In the genomic region with DNA sequence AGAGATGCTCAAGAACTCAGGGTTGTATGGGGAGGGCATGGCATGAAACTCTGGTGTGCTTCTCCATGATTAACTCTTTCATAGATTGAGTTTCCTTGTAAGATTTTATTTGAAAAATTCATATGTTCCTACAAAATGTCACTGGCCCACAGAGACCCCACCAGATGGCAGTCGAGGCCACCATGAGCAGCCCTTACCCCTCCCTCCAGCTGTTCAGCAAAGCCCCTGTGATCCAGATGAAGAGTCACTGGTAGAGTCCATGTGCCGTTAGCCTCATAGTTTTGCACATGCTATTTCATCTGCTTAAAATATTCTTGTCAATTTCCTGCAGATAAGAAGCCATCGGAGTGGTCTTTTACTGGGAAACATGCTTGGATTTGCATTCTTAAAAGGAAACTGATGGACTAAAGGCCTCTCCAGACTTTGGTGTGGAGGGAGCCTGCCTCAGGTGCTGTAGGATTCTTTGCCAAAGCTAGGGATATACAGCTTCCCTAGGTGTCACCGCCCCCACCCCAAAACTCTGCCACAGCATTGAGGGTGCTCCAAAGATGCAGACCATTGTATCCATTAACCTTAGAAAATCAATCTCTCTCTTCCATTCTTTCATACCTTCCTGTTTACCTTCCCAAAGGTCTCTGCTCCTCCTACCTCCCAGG, we compare ENCODE assay signal across 9 cellular contexts. TPM values are rescaled to one million over a fixed set of nuclear protein-coding genes. Genes with fewer than 3 reads are reported as not detected.
DNase-seq lines count a peak whose midpoint lies in the region; ATAC-seq and TF ChIP-seq lines count a peak whose summit lies in the region.
"Had no signal": no experiment of that assay in that cellular context is flagged by ENCODE, and none has a peak within 500 bp of the region (broad histone marks: within the 10 kb centered on the region; RNA-seq: fewer than 3 reads in every experiment).

No MANE protein-coding gene starts in this region.

- no peak overlapping the region for H3K4me2 ChIP-seq in Karpas-422 (ENCODE audit: low read depth, low read length, poor library complexity, severe bottlenecking)

- H3K9me2 ChIP-seq in Karpas-422 (replicated peaks; ENCODE audit: insufficient read depth, low read length), result no peaks in the 10 kb centered on the region

- H3K4me1 ChIP-seq in Karpas-422 (ENCODE audit: low read length), result no peaks in the 10 kb centered on the region
- H3K4me1 ChIP-seq in colonic mucosa, result no peaks in the 10 kb centered on the region
- H3K4me1 ChIP-seq: uterus had no signal

- WGBS in lower leg skin, 2 donors, result 42 to 47% methylated on average over 4 of the region's 4 CpGs

- H2AFZ ChIP-seq in Karpas-422 (ENCODE audit: low read length), result no peak overlapping the region

- H3K27me3 ChIP-seq in Karpas-422 (ENCODE audit: low read length) (no peaks in the 10 kb centered on the region), colonic mucosa (no peaks in the 10 kb centered on the region)
- H3K27me3 ChIP-seq: uterus had no signal

- no peak overlapping the region for H3K27ac Mint-ChIP-seq in activated T-helper 2 cell treated with anti-CD3 and anti-CD28 coated beads, Interferon-gamma antibody, Interleukin-2, Interleukin-4, amounts not matched to agents 10 μg/mL and 5 μg/mL and 100 μg/mL, durations not matched to agents 14 hours and 24 hours and 36 hours

- H3K4me3 Mint-ChIP-seq in activated T-helper 2 cell treated with anti-CD3 and anti-CD28 coated beads, Interferon-gamma antibody, Interleukin-2, Interleukin-4, amounts not matched to agents 10 μg/mL and 5 μg/mL and 100 μg/mL, durations not matched to agents 14 hours and 24 hours and 36 hours (ENCODE audit: low read depth), result no peak overlapping the region

- H3K9ac ChIP-seq in Karpas-422 (ENCODE audit: low read length) (no peak overlapping the region), colonic mucosa (ENCODE audit: low read depth in 2 of 2, low read length in 2 of 2) (no peak overlapping the region)

- no peaks in the 10 kb centered on the region for H3K36me3 Mint-ChIP-seq in activated T-helper 2 cell treated with anti-CD3 and anti-CD28 coated beads, Interferon-gamma antibody, Interleukin-2, Interleukin-4, amounts not matched to agents 10 μg/mL and 5 μg/mL and 100 μg/mL, durations not matched to agents 14 hours and 24 hours and 36 hours (ENCODE audit: low read depth)

- peak; percentile 70 for TF ChIP-seq CTCF in astrocyte of the cerebellum (IDR thresholded peaks at IDR 0.05; ENCODE audit: low read depth, low read length, missing control alignments)
- TF ChIP-seq CTCF in lower leg skin (IDR thresholded peaks at IDR 0.05), result no peak
- TF ChIP-seq CTCF in colonic mucosa (IDR thresholded peaks at IDR 0.05), result no peak

- TF ChIP-seq POLR2A in lower leg skin (IDR thresholded peaks at IDR 0.05), result no peak

- H3K27me3 Mint-ChIP-seq in activated T-helper 2 cell treated with anti-CD3 and anti-CD28 coated beads, Interferon-gamma antibody, Interleukin-2, Interleukin-4, amounts not matched to agents 10 μg/mL and 5 μg/mL and 100 μg/mL, durations not matched to agents 14 hours and 24 hours and 36 hours (ENCODE audit: low read depth), result peaks cover 7% of the 10 kb centered on the region

- H3K36me3 ChIP-seq in Karpas-422 (ENCODE audit: insufficient read depth, low read length), result no peaks in the 10 kb centered on the region
- H3K36me3 ChIP-seq in colonic mucosa, result no peaks in the 10 kb centered on the region
- H3K36me3 ChIP-seq: uterus had no signal

- H3K27ac ChIP-seq in Karpas-422 (ENCODE audit: low read length), result no peak overlapping the region
- no peak overlapping the region for H3K27ac ChIP-seq in colonic mucosa
- H3K27ac ChIP-seq: uterus had no signal

- H3K4me3 ChIP-seq in Karpas-422 (ENCODE audit: low read length) (no peak overlapping the region), astrocyte of the cerebellum (ENCODE audit: low read depth, low read length) (no peak overlapping the region), lower leg skin (ENCODE audit: low read depth, poor library complexity, severe bottlenecking) (no peak overlapping the region), colonic mucosa (no peak overlapping the region)
- H3K4me3 ChIP-seq: uterus had no signal

- no peaks in the 10 kb centered on the region for H3K9me3 ChIP-seq in Karpas-422 (ENCODE audit: low read length)
- H3K9me3 ChIP-seq in colonic mucosa, result no peaks in the 10 kb centered on the region
- H3K9me3 ChIP-seq: uterus had no signal

- in situ Hi-C loops in astrocyte of the cerebellum (cut with HindIII; ENCODE audit: low sequenced_read_pairs), result no loop called here

- H3K9me3 Mint-ChIP-seq in activated T-helper 2 cell treated with anti-CD3 and anti-CD28 coated beads, Interferon-gamma antibody, Interleukin-2, Interleukin-4, amounts not matched to agents 10 μg/mL and 5 μg/mL and 100 μg/mL, durations not matched to agents 14 hours and 24 hours and 36 hours, result no peaks in the 10 kb centered on the region

- H3K4me1 Mint-ChIP-seq in activated T-helper 2 cell treated with anti-CD3 and anti-CD28 coated beads, Interferon-gamma antibody, Interleukin-2, Interleukin-4, amounts not matched to agents 10 μg/mL and 5 μg/mL and 100 μg/mL, durations not matched to agents 14 hours and 24 hours and 36 hours (ENCODE audit: low read depth), result no peaks in the 10 kb centered on the region

- intact Hi-C loops in lower leg skin (cut with DNase I; ENCODE audit: low total_unique reads) (no loop called here), colonic mucosa (cut with DNase I) (no loop called here)
- intact Hi-C loops in activated T-helper 2 cell treated with anti-CD3 and anti-CD28 coated beads, Interferon-gamma antibody, Interleukin-2, Interleukin-4, amounts not matched to agents 10 μg/mL and 5 μg/mL and 100 μg/mL, durations not matched to agents 14 hours and 24 hours and 36 hours (cut with micrococcal nuclease), result no loop called here

- ATAC-seq in GM18502 (IDR thresholded peaks at IDR 0.05; ENCODE audit: poor library complexity, unreplicated experiment), result peak; percentile 60

- DNase-seq in Karpas-422 (peak; percentile 69), astrocyte of the cerebellum (ENCODE audit: low read depth) (peak; percentile 19), myocyte (ENCODE audit: low read depth) (peak; percentile 54), DMS79 treated with DMSO at 0.1 percent for 48 hours (lab: John Stamatoyannopoulos, UW) (no peak), lower leg skin (ENCODE audit: low spot score in 2 of 2) (no peak), colonic mucosa (no peak)
- DNase-seq in activated T-helper 2 cell treated with anti-CD3 and anti-CD28 coated beads, Interferon-gamma antibody, Interleukin-2, Interleukin-4, amounts not matched to agents 10 μg/mL and 5 μg/mL and 100 μg/mL, durations not matched to agents 14 hours and 24 hours and 36 hours (ENCODE audit: low spot score), result no peak
- DNase-seq: uterus had no signal

- H3K79me2 ChIP-seq in Karpas-422 (ENCODE audit: low read length), result no peaks in the 10 kb centered on the region

- H4K20me1 ChIP-seq in Karpas-422 (ENCODE audit: insufficient read depth, low read depth, low read length), result no peaks in the 10 kb centered on the region

RNA-seq across cellular contexts. Expression of a gene that starts 18.8 kb away (rescaled TPM):
- not detected in 2 replicates for total RNA-seq in Karpas-422 (2014; rRNA removed; shearing (Covaris generic); ENCODE audit: low replicate concordance)
- total RNA-seq in myocyte (1.2 and 2.9 TPM in 2 replicates), lower leg skin (1 to 10 TPM in 1 of 4 donors, under 1 TPM in 1, not detected in 2; 0.97 to 1.4 TPM), colonic mucosa (under 1 TPM; 0.10 to 0.69 TPM)
- 0.87 TPM for polyA plus RNA-seq in myocyte (2012)
- total RNA-seq in activated T-helper 2 cell treated with anti-CD3 and anti-CD28 coated beads, Interferon-gamma antibody, Interleukin-2, Interleukin-4, amounts not matched to agents 10 μg/mL and 5 μg/mL and 100 μg/mL, durations not matched to agents 14 hours and 24 hours and 36 hours, result not detected in 2 replicates

Comparison
In these comparisons a context has a peak if more than half of its experiments do, and no peak if none do; other contexts are left out.
1. DNase-seq: peak in Karpas-422 (single experiment), astrocyte of the cerebellum (single experiment) and myocyte (single experiment); none in DMS79 treated with DMSO at 0.1 percent for 48 hours (single experiment), lower leg skin (0 of 2), activated T-helper 2 cell treated with anti-CD3 and anti-CD28 coated beads, Interferon-gamma antibody, Interleukin-2, Interleukin-4, amounts not matched to agents 10 μg/mL and 5 μg/mL and 100 μg/mL, durations not matched to agents 14 hours and 24 hours and 36 hours (single experiment) and colonic mucosa (single experiment).